16 cellular contexts compared by ENCODE assay signal in genomic region chr7:35576037-35576573, GRCh38.
"Had no signal": no experiment of that assay in that cellular context is flagged by ENCODE, and none has a peak within 500 bp of the region (broad histone marks: within the 10 kb centered on the region; RNA-seq: fewer than 3 reads in every experiment).

No MANE protein-coding gene starts in this region.

- H3K4me3 Mint-ChIP-seq: activated CD4-positive, alpha-beta T cell treated with anti-CD3 and anti-CD28 coated beads, Interleukin-2, amount 10 ng/mL, durations not matched to agents 24 days and 14 days; activated CD8-positive, alpha-beta T cell treated with anti-CD3 and anti-CD28 coated beads for 36 hours; activated T-cell treated with anti-CD3 and anti-CD28 coated beads, Interleukin-2, amount 50 U/mL, for 24 hours; brain; effector memory CD8-positive, alpha-beta T cell; mesothelial cell of epicardium; nephron; stimulated activated naive CD8-positive, alpha-beta T cell treated with anti-CD3 and anti-CD28 coated beads, Interleukin-15, Interleukin-2, amounts not matched to agents 100 ng/mL and 50 ng/mL, for 24 hours had no signal

- H3K9me3 Mint-ChIP-seq: activated CD4-positive, alpha-beta T cell treated with anti-CD3 and anti-CD28 coated beads, Interleukin-2, amount 10 ng/mL, durations not matched to agents 24 days and 14 days; activated CD8-positive, alpha-beta T cell treated with anti-CD3 and anti-CD28 coated beads for 36 hours; activated T-cell treated with anti-CD3 and anti-CD28 coated beads, Interleukin-2, amount 50 U/mL, for 24 hours; activated T-helper 2 cell treated with anti-CD3 and anti-CD28 coated beads, Interferon-gamma antibody, Interleukin-2, Interleukin-4, amounts not matched to agents 10 μg/mL and 5 μg/mL and 100 μg/mL, durations not matched to agents 14 hours and 24 hours and 36 hours; brain; effector memory CD8-positive, alpha-beta T cell; stimulated activated naive CD8-positive, alpha-beta T cell treated with anti-CD3 and anti-CD28 coated beads, Interleukin-15, Interleukin-2, amounts not matched to agents 100 ng/mL and 50 ng/mL, for 24 hours had no signal

- ATAC-seq: activated CD8-positive, alpha-beta T cell treated with anti-CD3 and anti-CD28 coated beads for 36 hours; effector memory CD8-positive, alpha-beta T cell; lower lobe of right lung had no signal

- H3K27ac Mint-ChIP-seq: activated CD4-positive, alpha-beta T cell treated with anti-CD3 and anti-CD28 coated beads, Interleukin-2, amount 10 ng/mL, durations not matched to agents 24 days and 14 days; activated CD8-positive, alpha-beta T cell treated with anti-CD3 and anti-CD28 coated beads for 36 hours; activated T-cell treated with anti-CD3 and anti-CD28 coated beads, Interleukin-2, amount 50 U/mL, for 24 hours; activated T-helper 2 cell treated with anti-CD3 and anti-CD28 coated beads, Interferon-gamma antibody, Interleukin-2, Interleukin-4, amounts not matched to agents 10 μg/mL and 5 μg/mL and 100 μg/mL, durations not matched to agents 14 hours and 24 hours and 36 hours; brain; effector memory CD8-positive, alpha-beta T cell; mesothelial cell of epicardium; nephron; stimulated activated naive CD8-positive, alpha-beta T cell treated with anti-CD3 and anti-CD28 coated beads, Interleukin-15, Interleukin-2, amounts not matched to agents 100 ng/mL and 50 ng/mL, for 24 hours had no signal

- H2AFZ ChIP-seq: parathyroid adenoma had no signal

- H3K36me3 ChIP-seq: esophagus squamous epithelium, lower lobe of right lung, suprapubic skin had no signal

- H3K4me3 ChIP-seq: esophagus squamous epithelium, lower lobe of right lung, suprapubic skin had no signal

- H3K27me3 Mint-ChIP-seq: activated T-cell treated with anti-CD3 and anti-CD28 coated beads, Interleukin-2, amount 50 U/mL, for 24 hours; brain; stimulated activated naive CD8-positive, alpha-beta T cell treated with anti-CD3 and anti-CD28 coated beads, Interleukin-15, Interleukin-2, amounts not matched to agents 100 ng/mL and 50 ng/mL, for 24 hours had no signal

- H3K9me3 ChIP-seq: esophagus squamous epithelium, lower lobe of right lung had no signal

- H3K36me3 Mint-ChIP-seq: brain, mesothelial cell of epicardium had no signal

- H3K9ac ChIP-seq: parathyroid adenoma had no signal

- H3K27me3 ChIP-seq: esophagus squamous epithelium, suprapubic skin had no signal

- H3K27ac ChIP-seq: esophagus squamous epithelium, lower lobe of right lung, parathyroid adenoma, suprapubic skin had no signal

- H3K4me1 ChIP-seq: esophagus squamous epithelium, lower lobe of right lung, parathyroid adenoma, suprapubic skin had no signal

- H3K4me1 Mint-ChIP-seq: activated CD4-positive, alpha-beta T cell treated with anti-CD3 and anti-CD28 coated beads, Interleukin-2, amount 10 ng/mL, durations not matched to agents 24 days and 14 days; brain; nephron had no signal

- H3K79me2 ChIP-seq: parathyroid adenoma had no signal

- DNase-seq: activated CD4-positive, alpha-beta T cell treated with anti-CD3 and anti-CD28 coated beads, Interleukin-2, amount 10 ng/mL, durations not matched to agents 24 days and 14 days; activated CD8-positive, alpha-beta T cell treated with anti-CD3 and anti-CD28 coated beads for 36 hours; activated naive CD4-positive, alpha-beta T cell treated with Interleukin-2 at 50 U/mL for 16 hours; activated T-cell treated with anti-CD3 and anti-CD28 coated beads, Interleukin-2, amount 50 U/mL, for 24 hours; effector memory CD8-positive, alpha-beta T cell; esophagus squamous epithelium; lower lobe of right lung; stimulated activated CD4-positive, alpha-beta T cell treated with anti-CD3 and anti-CD28 coated beads, Interleukin-2, amount 100 ng/mL, for 24 hours; trophoblast cell had no signal
